In the genomic region with DNA sequence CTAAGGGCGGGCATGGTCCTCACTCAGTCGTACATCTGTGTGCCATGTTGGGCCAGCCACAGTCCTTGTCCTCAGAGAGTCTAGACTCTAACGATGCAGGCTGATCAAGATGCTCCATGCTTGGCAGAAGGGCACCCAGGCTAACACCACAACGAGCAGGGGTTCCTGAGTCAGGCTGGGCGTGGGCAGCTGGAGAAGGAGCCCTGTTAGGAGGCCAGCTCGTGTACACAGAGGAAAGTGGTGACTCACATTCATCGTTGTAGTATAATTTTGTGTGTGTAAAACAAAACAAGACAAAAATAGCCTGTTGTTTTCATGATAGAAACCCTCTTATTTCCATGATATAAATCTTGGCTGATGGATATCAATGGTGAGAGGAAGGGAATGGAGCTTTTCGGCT, we compare ENCODE assay signal across 19 cellular contexts.
DNase-seq lines count a peak whose midpoint lies in the region; ATAC-seq, FAIRE-seq and TF ChIP-seq lines count a peak whose summit lies in the region.
"Had no signal": no experiment of that assay in that cellular context is flagged by ENCODE, and none has a peak within 500 bp of the region (broad histone marks: within the 10 kb centered on the region; RNA-seq: fewer than 3 reads in every experiment).

No MANE protein-coding gene starts in this region.

- peaks cover 0 to 7% (median 2%) of the 10 kb centered on the region in 4 experiments; a peak in 2 of 8 replicates for H3K36me3 ChIP-seq in H1 (ENCODE audit: control insufficient read depth in 2 of 4, insufficient read depth in 4 of 4, low read length in 3 of 4)

- peak overlapping the region; percentile 8; the same call in 1 of the 2 replicates for H2BK5ac ChIP-seq in H1 (ENCODE audit: low read depth, low read length)

- peaks cover 9% of the 10 kb centered on the region for H3K36me3 Mint-ChIP-seq in progenitor cell of endocrine pancreas (ENCODE audit: insufficient read depth)
- H3K36me3 Mint-ChIP-seq in effector memory CD8-positive, alpha-beta T cell (ENCODE audit: insufficient read depth), result peaks cover 9% of the 10 kb centered on the region

- H2AFZ ChIP-seq in H1 (ENCODE audit: low read length), result no peak overlapping the region

- H3K79me1 ChIP-seq in H1 (ENCODE audit: low read depth, low read length), result no peaks in the 10 kb centered on the region; the same call in 1 of the 2 replicates

- H3K27ac ChIP-seq in H1 (ENCODE audit: low read depth, low read length), result no peak overlapping the region
- H3K27ac ChIP-seq: VCaP had no signal

- H3K4me1 ChIP-seq in H1 (replicated peaks in 1 of 4; ENCODE audit: control insufficient read depth in 3 of 4, insufficient read depth in 4 of 4, low read length in 3 of 4), result peaks cover 0 to 6% (median 4%) of the 10 kb centered on the region in 4 experiments; a peak in 5 of 7 replicates

- no peak overlapping the region for H4K91ac ChIP-seq in H1 (replicated peaks; ENCODE audit: insufficient read length, low read length)

- no peak for TF ChIP-seq RAD21 in H1 (IDR thresholded peaks at IDR 0.05 in 1 of 2, conservative IDR thresholded peaks at IDR 0.05 in 1 of 2; ENCODE audit: low read depth in 2 of 2, low read length in 2 of 2)

- no peak overlapping the region for H2BK120ac ChIP-seq in H1 (replicated peaks; ENCODE audit: low read depth, low read length)

- no peak overlapping the region for H3K4me3 ChIP-seq in H1 (ENCODE audit: extremely low read depth in 1 of 4, insufficient read depth in 2 of 4, low read depth in 3 of 4, low read length in 4 of 4)

- no peak overlapping the region for H3K14ac ChIP-seq in H1 (ENCODE audit: insufficient read length)

- H4K8ac ChIP-seq in H1 (ENCODE audit: extremely low read depth, insufficient read depth, low read length), result no peak overlapping the region

- no peak overlapping the region for H3K18ac ChIP-seq in H1 (ENCODE audit: extremely low read depth, low read length)

- H3K9ac ChIP-seq in H1 (replicated peaks in 1 of 4; ENCODE audit: extremely low read depth in 1 of 4, low read depth in 3 of 4, low read length in 3 of 4), result no peak overlapping the region

- H3K9me3 ChIP-seq in H1 (ENCODE audit: insufficient read depth in 2 of 2, low read depth in 1 of 2, low read length in 1 of 2), result no peaks in the 10 kb centered on the region

- H3K4me2 ChIP-seq in H1 (ENCODE audit: insufficient read depth in 1 of 2, low read depth in 2 of 2, low read length in 2 of 2), result no peak overlapping the region

- H3K56ac ChIP-seq in H1 (replicated peaks; ENCODE audit: insufficient read length, low read depth, low read length), result no peak overlapping the region

- H2BK12ac ChIP-seq in H1 (ENCODE audit: low read depth, low read length), result no peak overlapping the region

- TF ChIP-seq POLR2A in H1 (IDR thresholded peaks at IDR 0.05; ENCODE audit: control extremely low read depth in 1 of 2, low read depth in 2 of 2, low read length in 2 of 2), result no peak

- H3K27me3 ChIP-seq in H1 (replicated peaks in 1 of 4; ENCODE audit: control insufficient read depth in 3 of 4, extremely low read depth in 1 of 4, insufficient read depth in 3 of 4, low read length in 3 of 4), result no peaks in the 10 kb centered on the region

- CTCF ChIA-PET in H1 (lab: Charles Lee; ENCODE audit: partially characterized antibody), result interaction anchor here (1.0 to 3.4 kb wide), 9 partner anchors 10 to 68 kb away, joined by 3 to 19 read pairs (median 3); no protein-coding TSS in a partner anchor

- H3K23ac ChIP-seq in H1 (ENCODE audit: insufficient read length), result no peak overlapping the region

- H2BK20ac ChIP-seq in H1 (ENCODE audit: low read length), result no peak overlapping the region

- no peak overlapping the region for H4K5ac ChIP-seq in H1 (ENCODE audit: insufficient read length, low read depth, low read length)

- peak overlapping the region; percentile 86 for H3K27ac Mint-ChIP-seq in progenitor cell of endocrine pancreas
- H3K27ac Mint-ChIP-seq in effector memory CD8-positive, alpha-beta T cell, result peak overlapping the region in 1 of 2 donors; percentile 57
- H3K27ac Mint-ChIP-seq: activated naive CD8-positive, alpha-beta T cell treated with anti-CD3 and anti-CD28 coated beads, Interleukin-2, amount 10 ng/mL, durations not matched to agents 7 days and 5 days; dendritic cell treated with granulocyte-macrophage colony-stimulating factor and Interleukin-4, amounts not matched to agents 40 ng/mL and 50 ng/mL, for 4 days; stimulated activated naive CD8-positive, alpha-beta T cell treated with anti-CD3 and anti-CD28 coated beads, Interleukin-15, Interleukin-2, amounts not matched to agents 100 ng/mL and 50 ng/mL, for 24 hours had no signal

- H3K27me3 Mint-ChIP-seq in progenitor cell of endocrine pancreas, result no peaks in the 10 kb centered on the region
- H3K27me3 Mint-ChIP-seq in effector memory CD8-positive, alpha-beta T cell, result no peaks in the 10 kb centered on the region
- H3K27me3 Mint-ChIP-seq: activated naive CD8-positive, alpha-beta T cell treated with anti-CD3 and anti-CD28 coated beads, Interleukin-2, amount 10 ng/mL, durations not matched to agents 7 days and 5 days; dendritic cell treated with granulocyte-macrophage colony-stimulating factor and Interleukin-4, amounts not matched to agents 40 ng/mL and 50 ng/mL, for 4 days; stimulated activated naive CD8-positive, alpha-beta T cell treated with anti-CD3 and anti-CD28 coated beads, Interleukin-15, Interleukin-2, amounts not matched to agents 100 ng/mL and 50 ng/mL, for 24 hours had no signal

- H4K20me1 ChIP-seq in H1 (replicated peaks in 1 of 2; ENCODE audit: control insufficient read depth in 1 of 2, insufficient read depth in 2 of 2, low read length in 2 of 2), result peaks cover 0 to 3% of the 10 kb centered on the region in 2 experiments

- POLR2A ChIA-PET in H1 (lab: Charles Lee; ENCODE audit: partially characterized antibody), result interaction anchor here (0.9 kb wide), 1 partner anchor 45 kb away, joined by 3 read pairs; no protein-coding TSS in a partner anchor

- no peak for FAIRE-seq in H1 (lab: Jason Lieb, UNC)
- FAIRE-seq: kidney had no signal

- peak; percentile 82 for DNase-seq in EH (ENCODE audit: low read depth)
- DNase-seq in RKO (ENCODE audit: low spot score), result peak; percentile 7
- DNase-seq in H1 (ENCODE audit: low read depth in 1 of 2, low spot score in 2 of 2), result no peak
- DNase-seq in progenitor cell of endocrine pancreas (ENCODE audit: low spot score, unreplicated experiment), result no peak
- DNase-seq in iPS-NIHi11 (ENCODE audit: low spot score), result no peak
- no peak for DNase-seq in D341Med (ENCODE audit: low spot score)
- no peak for DNase-seq in effector memory CD8-positive, alpha-beta T cell
- DNase-seq: activated CD8-positive, alpha-beta memory T cell treated with anti-CD3 and anti-CD28 coated beads, Interleukin-2, amount 50 U/mL, for 4 hours; activated naive CD8-positive, alpha-beta T cell treated with anti-CD3 and anti-CD28 coated beads, Interleukin-2, amount 10 ng/mL, durations not matched to agents 7 days and 5 days; foreskin melanocyte; GF-D8; kidney; NCI-H2107 had no signal

- H2BK15ac ChIP-seq in H1 (ENCODE audit: low read length), result no peak overlapping the region

- peaks cover 0 to 8% of the 10 kb centered on the region in 2 experiments; a peak in 1 of 4 replicates for H3K79me2 ChIP-seq in H1 (ENCODE audit: control insufficient read depth in 1 of 2, insufficient read depth in 2 of 2, low read length in 2 of 2)

- TF ChIP-seq CTCF in H1 (IDR thresholded peaks at IDR 0.05; ENCODE audit: control extremely low read depth in 1 of 3, insufficient read depth in 1 of 3, low read depth in 1 of 3, low read length in 3 of 3) (no peak), progenitor cell of endocrine pancreas (IDR thresholded peaks at IDR 0.05; ENCODE audit: unreplicated experiment) (no peak)

- no peaks in the 10 kb centered on the region; the same call in 1 of the 2 replicates for H3K23me2 ChIP-seq in H1 (ENCODE audit: low read depth, low read length)

- H3K4me3 Mint-ChIP-seq in progenitor cell of endocrine pancreas (ENCODE audit: low read depth), result no peak overlapping the region
- no peak overlapping the region for H3K4me3 Mint-ChIP-seq in effector memory CD8-positive, alpha-beta T cell
- H3K4me3 Mint-ChIP-seq: activated naive CD8-positive, alpha-beta T cell treated with anti-CD3 and anti-CD28 coated beads, Interleukin-2, amount 10 ng/mL, durations not matched to agents 7 days and 5 days; dendritic cell treated with granulocyte-macrophage colony-stimulating factor and Interleukin-4, amounts not matched to agents 40 ng/mL and 50 ng/mL, for 4 days; stimulated activated naive CD8-positive, alpha-beta T cell treated with anti-CD3 and anti-CD28 coated beads, Interleukin-15, Interleukin-2, amounts not matched to agents 100 ng/mL and 50 ng/mL, for 24 hours had no signal

- no peak for TF ChIP-seq EP300 in H1 (IDR thresholded peaks at IDR 0.05; ENCODE audit: borderline replicate concordance in 1 of 2, low read depth in 2 of 2, low read length in 2 of 2)

- H3K4me1 Mint-ChIP-seq in progenitor cell of endocrine pancreas (ENCODE audit: low read depth), result peaks cover 28% of the 10 kb centered on the region
- no peaks in the 10 kb centered on the region for H3K4me1 Mint-ChIP-seq in effector memory CD8-positive, alpha-beta T cell (ENCODE audit: low read depth in 2 of 2)

- H3K4ac ChIP-seq in H1 (replicated peaks; ENCODE audit: insufficient read length, low read depth, low read length), result no peak overlapping the region

- ATAC-seq in GM18511 (IDR thresholded peaks at IDR 0.05; ENCODE audit: unreplicated experiment), result no peak
- ATAC-seq in effector memory CD8-positive, alpha-beta T cell (replicated peaks), result no peak
- ATAC-seq: HCT116, SK-N-SH treated with all-trans-retinoic acid at 6 μM for 48 hours had no signal

- WGBS in H1 (ENCODE audit: extremely low coverage in 1 of 2, insufficient coverage in 1 of 2, insufficient read length in 1 of 2, insufficient replicate concordance in 2 of 2, low coverage in 1 of 2, low lambda C conversion rate in 2 of 2, missing lambda C conversion rate in 1 of 2), 2 experiments, result 84% methylated on average over 8 of the region's 8 CpGs; no CpG with 5 or more reads in 1 of the 2 experiments

- no peaks in the 10 kb centered on the region for H3K9me3 Mint-ChIP-seq in progenitor cell of endocrine pancreas (ENCODE audit: low read depth)
- H3K9me3 Mint-ChIP-seq in effector memory CD8-positive, alpha-beta T cell, result no peaks in the 10 kb centered on the region
- H3K9me3 Mint-ChIP-seq: activated naive CD8-positive, alpha-beta T cell treated with anti-CD3 and anti-CD28 coated beads, Interleukin-2, amount 10 ng/mL, durations not matched to agents 7 days and 5 days; dendritic cell treated with granulocyte-macrophage colony-stimulating factor and Interleukin-4, amounts not matched to agents 40 ng/mL and 50 ng/mL, for 4 days; stimulated activated naive CD8-positive, alpha-beta T cell treated with anti-CD3 and anti-CD28 coated beads, Interleukin-15, Interleukin-2, amounts not matched to agents 100 ng/mL and 50 ng/mL, for 24 hours had no signal

- no peak overlapping the region for H2AK5ac ChIP-seq in H1 (ENCODE audit: low read depth, low read length)

TF ChIP-seq in H1, 55 proteins besides CTCF, POLR2A, EP300 and RAD21 (continues in another document):
- TF ChIP-seq CEBPB (IDR thresholded peaks at IDR 0.05; ENCODE audit: low read depth, low read length) (no peak), SIN3A (conservative IDR thresholded peaks at IDR 0.05 in 1 of 2, IDR thresholded peaks at IDR 0.05 in 1 of 2; ENCODE audit: low read depth in 1 of 2, low read length in 2 of 2) (no peak), MAFK (IDR thresholded peaks at IDR 0.05; ENCODE audit: low read depth, low read length) (no peak), SIRT6 (IDR thresholded peaks at IDR 0.05; ENCODE audit: low read length) (no peak)

Comparison
In these comparisons a context has a peak if more than half of its experiments do, and no peak if none do; other contexts are left out.
1. DNase-seq: peak in EH (single experiment) and RKO (single experiment); none in H1 (0 of 2), progenitor cell of endocrine pancreas (single experiment), iPS-NIHi11 (single experiment), D341Med (single experiment) and effector memory CD8-positive, alpha-beta T cell (0 of 3).